In genomic region chr5:65832603-65833228, GRCh38 we compare ENCODE assay signal across 3 cellular contexts.
TF ChIP-seq lines count a peak whose summit lies in the region.

No MANE protein-coding gene starts in this region.

TF ChIP-seq in GM12891, 5 proteins besides CTCF, POLR2A, EP300 and RAD21 (continued from another document):
- TF ChIP-seq PAX5 (IDR thresholded peaks at IDR 0.05; ENCODE audit: insufficient read depth, low read length, severe bottlenecking) (no peak), TAF1 (IDR thresholded peaks at IDR 0.05; ENCODE audit: low read depth, low read length) (no peak), POU2F2 (IDR thresholded peaks at IDR 0.05; ENCODE audit: low read depth, low read length) (no peak)

TF ChIP-seq in IMR-90, 13 proteins besides CTCF, POLR2A, EP300 and RAD21 (continued from another document):
- TF ChIP-seq USF2 (IDR thresholded peaks at IDR 0.05; ENCODE audit: low read depth, low read length) (no peak), NFE2L2 (IDR thresholded peaks at IDR 0.05; ENCODE audit: low read depth, low read length) (no peak), MAFK (IDR thresholded peaks at IDR 0.05; ENCODE audit: low read depth, low read length) (no peak), FOS (IDR thresholded peaks at IDR 0.05; ENCODE audit: low read depth, low read length) (no peak), SMC3 (IDR thresholded peaks at IDR 0.05; ENCODE audit: low read depth, low read length) (no peak), MXI1 (IDR thresholded peaks at IDR 0.05; ENCODE audit: borderline replicate concordance, low read depth, low read length) (no peak), RCOR1 (IDR thresholded peaks at IDR 0.05; ENCODE audit: insufficient replicate concordance, low read length) (no peak), CEBPB (IDR thresholded peaks at IDR 0.05; ENCODE audit: low read depth, low read length) (no peak), CHD1 (IDR thresholded peaks at IDR 0.05; ENCODE audit: low read depth, low read length) (no peak), BHLHE40 (IDR thresholded peaks at IDR 0.05; ENCODE audit: low read depth, low read length) (no peak), MAZ (IDR thresholded peaks at IDR 0.05; ENCODE audit: borderline replicate concordance, low read depth, low read length) (no peak)
- TF ChIP-seq, protein P1, sequence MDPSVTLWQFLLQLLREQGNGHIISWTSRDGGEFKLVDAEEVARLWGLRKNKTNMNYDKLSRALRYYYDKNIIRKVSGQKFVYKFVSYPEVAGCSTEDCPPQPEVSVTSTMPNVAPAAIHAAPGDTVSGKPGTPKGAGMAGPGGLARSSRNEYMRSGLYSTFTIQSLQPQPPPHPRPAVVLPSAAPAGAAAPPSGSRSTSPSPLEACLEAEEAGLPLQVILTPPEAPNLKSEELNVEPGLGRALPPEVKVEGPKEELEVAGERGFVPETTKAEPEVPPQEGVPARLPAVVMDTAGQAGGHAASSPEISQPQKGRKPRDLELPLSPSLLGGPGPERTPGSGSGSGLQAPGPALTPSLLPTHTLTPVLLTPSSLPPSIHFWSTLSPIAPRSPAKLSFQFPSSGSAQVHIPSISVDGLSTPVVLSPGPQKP (IDR thresholded peaks at IDR 0.05; ENCODE audit: borderline replicate concordance, low read depth, low read length) = no peak

TF ChIP-seq in WTC11, 78 proteins besides CTCF, POLR2A, EP300 and RAD21 (continued from another document):
- TF ChIP-seq TCF7 (CRISPR knock-in tag; IDR thresholded peaks at IDR 0.05; ENCODE audit: low read depth) (no peak), CREM (CRISPR knock-in tag; IDR thresholded peaks at IDR 0.05) (no peak), GABPB1 (CRISPR knock-in tag; IDR thresholded peaks at IDR 0.05) (no peak), ZNF671 (CRISPR knock-in tag; IDR thresholded peaks at IDR 0.05) (no peak), SMAD4 (CRISPR knock-in tag; IDR thresholded peaks at IDR 0.05) (no peak), ZBTB21 (CRISPR knock-in tag; IDR thresholded peaks at IDR 0.05; ENCODE audit: borderline replicate concordance) (no peak), HMGXB4 (CRISPR knock-in tag; IDR thresholded peaks at IDR 0.05) (no peak), ARID4B (CRISPR knock-in tag; IDR thresholded peaks at IDR 0.05; ENCODE audit: borderline replicate concordance) (no peak), ZMAT4 (CRISPR knock-in tag; IDR thresholded peaks at IDR 0.05) (no peak), ZNF425 (CRISPR knock-in tag; conservative IDR thresholded peaks at IDR 0.05) (no peak), NR2C2 (CRISPR knock-in tag; IDR thresholded peaks at IDR 0.05) (no peak)
